In the genomic region with DNA sequence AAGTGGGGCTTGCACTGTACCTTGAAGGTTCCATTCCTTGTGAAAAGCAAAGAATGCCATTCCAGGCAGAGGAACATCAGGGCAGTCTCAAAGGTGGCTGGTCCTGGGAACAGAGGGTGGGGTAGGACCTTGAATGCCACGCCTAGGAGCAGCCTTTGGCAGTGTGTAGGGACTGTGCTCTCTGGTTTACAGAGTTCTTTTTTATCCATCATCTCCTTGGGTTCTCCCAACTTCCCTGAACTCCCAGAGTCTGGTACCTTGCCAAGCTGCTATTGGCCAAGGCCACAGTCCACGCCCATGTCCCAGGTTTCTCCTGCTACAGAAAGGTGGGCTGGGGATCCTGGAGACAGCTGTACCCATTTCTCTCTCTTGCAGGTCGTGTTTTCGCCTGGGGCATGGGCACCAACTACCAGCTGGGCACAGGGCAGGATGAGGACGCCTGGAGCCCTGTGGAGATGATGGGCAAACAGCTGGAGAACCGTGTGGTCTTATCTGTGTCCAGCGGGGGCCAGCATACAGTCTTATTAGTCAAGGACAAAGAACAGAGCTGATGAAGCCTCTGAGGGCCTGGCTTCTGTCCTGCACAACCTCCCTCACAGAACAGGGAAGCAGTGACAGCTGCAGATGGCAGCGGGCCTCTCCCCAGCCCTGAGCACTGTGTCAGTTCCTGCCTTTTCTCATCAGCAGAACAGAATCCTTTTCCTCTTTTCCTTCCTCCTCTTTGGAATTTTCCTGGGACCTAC, we compare ENCODE assay signal across 27 cellular contexts. TPM values are rescaled to one million over a fixed set of nuclear protein-coding genes. Genes with fewer than 3 reads are reported as not detected.
DNase-seq lines count a peak whose midpoint lies in the region; ATAC-seq, FAIRE-seq and TF ChIP-seq lines count a peak whose summit lies in the region.
"Had no signal": no experiment of that assay in that cellular context is flagged by ENCODE, and none has a peak within 500 bp of the region (broad histone marks: within the 10 kb centered on the region; RNA-seq: fewer than 3 reads in every experiment).

No MANE protein-coding gene starts in this region.

- in situ Hi-C loops in HepG2 (cut with HindIII; ENCODE audit: extremely low pct_ligation_motif_present, low pct_unique_long_range_greater_than_20kb): no loop called here

- no peaks in the 10 kb centered on the region for H3K4me1 Mint-ChIP-seq in progenitor cell of endocrine pancreas (ENCODE audit: low read depth)
- H3K4me1 Mint-ChIP-seq in immature natural killer cell: no peaks in the 10 kb centered on the region
- H3K4me1 Mint-ChIP-seq: naive thymus-derived CD4-positive, alpha-beta T cell had no signal

- H3K9ac ChIP-seq in HepG2 (ENCODE audit: insufficient read depth, low read depth, low read length): no peak overlapping the region
- H3K9ac ChIP-seq: KMS-11 had no signal

- H3K79me2 ChIP-seq in HepG2 (ENCODE audit: insufficient read depth, low read length): no peaks in the 10 kb centered on the region

- H3K4me2 ChIP-seq in HepG2 (ENCODE audit: low read depth, low read length): no peak overlapping the region
- H3K4me2 ChIP-seq: KMS-11 had no signal

- no peak overlapping the region for H3K4me3 Mint-ChIP-seq in progenitor cell of endocrine pancreas (ENCODE audit: low read depth)
- no peak overlapping the region for H3K4me3 Mint-ChIP-seq in immature natural killer cell
- H3K4me3 Mint-ChIP-seq: activated naive CD8-positive, alpha-beta T cell; naive thymus-derived CD4-positive, alpha-beta T cell had no signal

- H3K9me3 Mint-ChIP-seq in progenitor cell of endocrine pancreas (ENCODE audit: low read depth) (no peaks in the 10 kb centered on the region), immature natural killer cell (no peaks in the 10 kb centered on the region)
- H3K9me3 Mint-ChIP-seq: naive thymus-derived CD4-positive, alpha-beta T cell had no signal

- DNase-seq in DMS 273 (lab: John Stamatoyannopoulos, UW; ENCODE audit: unreplicated experiment): peak; percentile 55
- no peak for DNase-seq in DMS 273 treated with DMSO at 0.1 percent for 48 hours (lab: John Stamatoyannopoulos, UW)
- DNase-seq in RWPE2 (ENCODE audit: low spot score): no peak
- no peak for DNase-seq in HepG2 (ENCODE audit: low spot score)
- no peak for DNase-seq in progenitor cell of endocrine pancreas (ENCODE audit: low spot score, unreplicated experiment)
- no peak for DNase-seq in immature natural killer cell
- DNase-seq: activated CD4-positive, alpha-beta T cell treated with anti-CD3 and anti-CD28 coated beads for 48 hours; DMS79; effector CD4-positive, alpha-beta T cell; erythroblast; foreskin keratinocyte; kidney; mammary epithelial cell; naive thymus-derived CD4-positive, alpha-beta T cell; NCI-H1930; NCI-H446; SHP77; sigmoid colon had no signal

- no peaks in the 10 kb centered on the region for H3K9me3 ChIP-seq in RWPE2 (ENCODE audit: severe bottlenecking)
- no peaks in the 10 kb centered on the region for H3K9me3 ChIP-seq in HepG2 (ENCODE audit: low read length)
- no peaks in the 10 kb centered on the region for H3K9me3 ChIP-seq in gastroesophageal sphincter
- H3K9me3 ChIP-seq: sigmoid colon had no signal

- TF ChIP-seq RAD21 in HepG2 (CRISPR knock-in tag; IDR thresholded peaks at IDR 0.05): no peak

- no peaks in the 10 kb centered on the region for H3K4me1 ChIP-seq in RWPE2 (ENCODE audit: insufficient read depth, poor library complexity, severe bottlenecking)
- H3K4me1 ChIP-seq in HepG2 (ENCODE audit: insufficient read depth, low read length): peaks cover 10% of the 10 kb centered on the region; the same call in 1 of the 2 replicates
- no peaks in the 10 kb centered on the region for H3K4me1 ChIP-seq in gastroesophageal sphincter
- H3K4me1 ChIP-seq: foreskin keratinocyte, sigmoid colon had no signal

- TF ChIP-seq EP300 in HepG2 (IDR thresholded peaks at IDR 0.05; ENCODE audit: low read depth in 2 of 2, low read length in 2 of 2) (no peak), HepG2 (CRISPR knock-in tag; IDR thresholded peaks at IDR 0.05; ENCODE audit: borderline replicate concordance) (no peak), gastroesophageal sphincter (IDR thresholded peaks at IDR 0.05) (no peak)

- BruUV-seq in HepG2 (replicated peaks; lab: Mats Ljungman, UMichigan): no TSS peak

- no peak overlapping the region for H3K4me3 ChIP-seq in RWPE2 (ENCODE audit: severe bottlenecking)
- no peak overlapping the region for H3K4me3 ChIP-seq in HepG2 (replicated peaks in 1 of 3; ENCODE audit: insufficient read depth in 1 of 3, low read depth in 2 of 3, low read length in 3 of 3)
- no peak overlapping the region for H3K4me3 ChIP-seq in gastroesophageal sphincter
- H3K4me3 ChIP-seq: sigmoid colon had no signal

- no peaks in the 10 kb centered on the region for H4K20me1 ChIP-seq in HepG2 (ENCODE audit: insufficient read depth, low read length)

- ATAC-seq in RWPE2 (ENCODE audit: low read depth): peak; percentile 19; the same call in 1 of the 3 replicates
- ATAC-seq in HepG2: peak; percentile 22; the same call in 2 of the 3 replicates
- no peak for ATAC-seq in GM21619 (IDR thresholded peaks at IDR 0.05; ENCODE audit: unreplicated experiment)
- ATAC-seq in gastroesophageal sphincter: no peak
- ATAC-seq: foreskin keratinocyte; HCT116; naive thymus-derived CD4-positive, alpha-beta T cell had no signal

- H3K27ac ChIP-seq in RWPE2 (ENCODE audit: poor library complexity, severe bottlenecking): no peak overlapping the region
- H3K27ac ChIP-seq in HepG2 (ENCODE audit: extremely low read length, insufficient read depth, low read length): no peak overlapping the region
- no peak overlapping the region for H3K27ac ChIP-seq in gastroesophageal sphincter
- H3K27ac ChIP-seq: foreskin keratinocyte, KMS-11, sigmoid colon had no signal

- peaks cover 42% of the 10 kb centered on the region for H3K36me3 ChIP-seq in RWPE2 (ENCODE audit: low read depth)
- H3K36me3 ChIP-seq in HepG2 (replicated peaks in 1 of 2; ENCODE audit: control insufficient read depth in 1 of 2, insufficient read depth in 2 of 2, low read length in 2 of 2): peaks cover 27 to 43% of the 10 kb centered on the region in 2 experiments
- peaks cover 0 to 40% of the 10 kb centered on the region in 2 donors for H3K36me3 ChIP-seq in gastroesophageal sphincter

- 90% methylated on average over 7 of the region's 8 CpGs for WGBS in HepG2 (ENCODE audit: low lambda C conversion rate)
- 75% methylated on average over 2 of the region's 8 CpGs; no CpG with 5 or more reads in 1 of the 2 donors for WGBS in gastroesophageal sphincter (ENCODE audit: low coverage in 1 of 2), 2 donors

- no peak overlapping the region for H2AFZ ChIP-seq in HepG2 (ENCODE audit: low read length)

- TF ChIP-seq POLR2A in HepG2 (IDR thresholded peaks at IDR 0.05; ENCODE audit: insufficient read depth in 1 of 2, low read depth in 2 of 2, low read length in 2 of 2) (no peak), gastroesophageal sphincter (IDR thresholded peaks at IDR 0.05) (no peak)

- FAIRE-seq in HepG2 (lab: Jason Lieb, UNC): no peak
- FAIRE-seq: GM12891, HTR-8/SVneo, kidney had no signal

- CTCF ChIA-PET in HepG2 (lab: Yijun Ruan, JAX; ENCODE audit: low intra/inter-chr PET ratio, low total read pairs): no interaction called here

- H3K36me3 Mint-ChIP-seq in progenitor cell of endocrine pancreas (ENCODE audit: insufficient read depth) (peaks cover 13% of the 10 kb centered on the region), immature natural killer cell (peaks cover 0 to 16% (median 4%) of the 10 kb centered on the region in 3 donors)

- no peak for TF ChIP-seq CTCF in RWPE2 (IDR thresholded peaks at IDR 0.05; ENCODE audit: poor library complexity, severe bottlenecking)
- TF ChIP-seq CTCF in HepG2 (CRISPR knock-in tag; IDR thresholded peaks at IDR 0.05): no peak
- TF ChIP-seq CTCF in progenitor cell of endocrine pancreas (IDR thresholded peaks at IDR 0.05; ENCODE audit: unreplicated experiment): no peak
- TF ChIP-seq CTCF in gastroesophageal sphincter (IDR thresholded peaks at IDR 0.05): no peak

- intact Hi-C loops in HepG2 (cut with micrococcal nuclease; ENCODE audit: unreplicated experiment): no loop called here

- H3K27me3 ChIP-seq in RWPE2 (ENCODE audit: insufficient read depth, poor library complexity, severe bottlenecking) (no peaks in the 10 kb centered on the region), HepG2 (ENCODE audit: control insufficient read depth in 1 of 2, insufficient read depth in 2 of 2, low read length in 2 of 2) (no peaks in the 10 kb centered on the region), gastroesophageal sphincter (no peaks in the 10 kb centered on the region)
- H3K27me3 ChIP-seq: foreskin keratinocyte, sigmoid colon had no signal

- no peaks in the 10 kb centered on the region for H3K27me3 Mint-ChIP-seq in progenitor cell of endocrine pancreas
- peaks cover 0 to 6% (median 2%) of the 10 kb centered on the region in 3 donors for H3K27me3 Mint-ChIP-seq in immature natural killer cell (ENCODE audit: low read depth in 3 of 3)
- H3K27me3 Mint-ChIP-seq: activated naive CD8-positive, alpha-beta T cell; naive thymus-derived CD4-positive, alpha-beta T cell had no signal

- peak overlapping the region; percentile 56 for H3K27ac Mint-ChIP-seq in progenitor cell of endocrine pancreas
- H3K27ac Mint-ChIP-seq in immature natural killer cell: no peak overlapping the region
- H3K27ac Mint-ChIP-seq: activated naive CD8-positive, alpha-beta T cell had no signal

- POLR2A ChIA-PET in HepG2 (lab: Yijun Ruan, JAX): no interaction called here

RNA-seq across cellular contexts. Expression of a gene that starts 15.3 kb away (rescaled TPM):
- total RNA-seq in HepG2 (2016; rRNA removed; fragmentation: Illumina TruSeq; extraction: Trizol): 28.3 and 29.0 TPM in 2 replicates
- 6.3 and 7.3 TPM in 2 replicates for total RNA-seq in HepG2 (2016; cell fraction: cytosol; rRNA removed; fragmentation: Illumina TruSeq; extraction: Trizol; ENCODE audit: low read depth)
- total RNA-seq in HepG2 (2016; cell fraction: insoluble cytoplasmic fraction; rRNA removed; fragmentation: Illumina TruSeq; extraction: Trizol): 25.1 and 26.9 TPM in 2 replicates
- total RNA-seq in HepG2 (2016; cell fraction: membrane; rRNA removed; fragmentation: Illumina TruSeq; extraction: Trizol): 9.7 and 10.6 TPM in 2 replicates
- total RNA-seq in HepG2 (2016; cell fraction: nucleus; rRNA removed; fragmentation: Illumina TruSeq; extraction: Trizol): 16.7 and 17.0 TPM in 2 replicates
- 40.5 and 42.9 TPM in 2 replicates for polyA plus RNA-seq in HepG2 (2011; rRNA removed)
- polyA plus RNA-seq in HepG2 (2011; cell fraction: cytosol; rRNA removed): 21.1 and 22.7 TPM in 2 replicates
- 49.6 and 57.0 TPM in 2 replicates for polyA plus RNA-seq in HepG2 (2011; cell fraction: nucleus; rRNA removed)
- 19.2 and 20.5 TPM in 2 replicates for polyA plus RNA-seq in HepG2 (2012)
- polyA plus RNA-seq in HepG2 (2016; cell fraction: cytosol; fragmentation: Illumina TruSeq; extraction: Trizol; ENCODE audit: low read depth): 7.3 and 8.6 TPM in 2 replicates
- polyA plus RNA-seq in HepG2 (2016; cell fraction: insoluble cytoplasmic fraction; fragmentation: Illumina TruSeq; extraction: Trizol; ENCODE audit: low read depth): 29.9 and 35.0 TPM in 2 replicates
- polyA plus RNA-seq in HepG2 (2016; cell fraction: membrane; fragmentation: Illumina TruSeq; extraction: Trizol; ENCODE audit: low read depth): 9.6 and 11.2 TPM in 2 replicates
- polyA plus RNA-seq in HepG2 (2016; cell fraction: nucleus; fragmentation: Illumina TruSeq; extraction: Trizol; ENCODE audit: insufficient read depth, low read depth): 32.0 and 34.2 TPM in 2 replicates
- polyA minus RNA-seq in HepG2 (2011; rRNA and poly(A)+ RNA removed; ENCODE audit: low replicate concordance): 7.9 and 23.4 TPM in 2 replicates
- polyA minus RNA-seq in HepG2 (2011; cell fraction: cytosol; rRNA and poly(A)+ RNA removed): 4.7 and 6.0 TPM in 2 replicates
- polyA minus RNA-seq in HepG2 (2011; cell fraction: nucleus; rRNA and poly(A)+ RNA removed): 25.8 and 37.4 TPM in 2 replicates
- total RNA-seq in progenitor cell of endocrine pancreas: 38.6 and 39.6 TPM in 2 replicates
- 10 to 100 TPM; 31.2 to 42.7 (median 37.8) TPM for polyA plus RNA-seq in immature natural killer cell
- 10 to 100 TPM; 18.5 to 25.0 (median 21.8) TPM for total RNA-seq in gastroesophageal sphincter

RNA-seq across cellular contexts. Expression of a gene that starts 31.8 kb away (rescaled TPM):
- 80.8 and 102 TPM in 2 replicates for total RNA-seq in HepG2 (2016; rRNA removed; fragmentation: Illumina TruSeq; extraction: Trizol)
- total RNA-seq in HepG2 (2016; cell fraction: cytosol; rRNA removed; fragmentation: Illumina TruSeq; extraction: Trizol; ENCODE audit: low read depth): 11.4 and 15.2 TPM in 2 replicates
- total RNA-seq in HepG2 (2016; cell fraction: insoluble cytoplasmic fraction; rRNA removed; fragmentation: Illumina TruSeq; extraction: Trizol): 83.9 and 95.1 TPM in 2 replicates
- total RNA-seq in HepG2 (2016; cell fraction: membrane; rRNA removed; fragmentation: Illumina TruSeq; extraction: Trizol): 44.7 and 50.2 TPM in 2 replicates
- 44.2 and 50.7 TPM in 2 replicates for total RNA-seq in HepG2 (2016; cell fraction: nucleus; rRNA removed; fragmentation: Illumina TruSeq; extraction: Trizol)
- 47.2 and 56.2 TPM in 2 replicates for polyA plus RNA-seq in HepG2 (2011; rRNA removed)
- 48.6 and 53.6 TPM in 2 replicates for polyA plus RNA-seq in HepG2 (2011; cell fraction: cytosol; rRNA removed)
- 34.9 and 42.3 TPM in 2 replicates for polyA plus RNA-seq in HepG2 (2011; cell fraction: nucleus; rRNA removed)
- polyA plus RNA-seq in HepG2 (2012): 43.2 and 74.3 TPM in 2 replicates
- polyA plus RNA-seq in HepG2 (2016; cell fraction: cytosol; fragmentation: Illumina TruSeq; extraction: Trizol; ENCODE audit: low read depth): 12.5 and 13.5 TPM in 2 replicates
- polyA plus RNA-seq in HepG2 (2016; cell fraction: insoluble cytoplasmic fraction; fragmentation: Illumina TruSeq; extraction: Trizol; ENCODE audit: low read depth): 113 and 120 TPM in 2 replicates
- 33.8 and 38.0 TPM in 2 replicates for polyA plus RNA-seq in HepG2 (2016; cell fraction: membrane; fragmentation: Illumina TruSeq; extraction: Trizol; ENCODE audit: low read depth)
- 70.2 and 80.1 TPM in 2 replicates for polyA plus RNA-seq in HepG2 (2016; cell fraction: nucleus; fragmentation: Illumina TruSeq; extraction: Trizol; ENCODE audit: insufficient read depth, low read depth)
- polyA minus RNA-seq in HepG2 (2011; rRNA and poly(A)+ RNA removed; ENCODE audit: low replicate concordance): 90.3 and 147 TPM in 2 replicates
- 29.5 and 33.5 TPM in 2 replicates for polyA minus RNA-seq in HepG2 (2011; cell fraction: cytosol; rRNA and poly(A)+ RNA removed)
- polyA minus RNA-seq in HepG2 (2011; cell fraction: nucleus; rRNA and poly(A)+ RNA removed): 28.8 and 31.6 TPM in 2 replicates
- total RNA-seq in progenitor cell of endocrine pancreas: 58.4 TPM in 2 replicates
- polyA plus RNA-seq in immature natural killer cell: 10 to 100 TPM; 11.4 to 16.0 (median 12.4) TPM
- 10 to 100 TPM in 3 of 4 donors, 1 to 10 TPM in 1; 5.8 to 21.6 (median 12.7) TPM for total RNA-seq in gastroesophageal sphincter

RNA-seq across cellular contexts. Expression of a gene that starts 54.4 kb away (rescaled TPM):
- 10.3 and 10.4 TPM in 2 replicates for total RNA-seq in HepG2 (2016; rRNA removed; fragmentation: Illumina TruSeq; extraction: Trizol)
- total RNA-seq in HepG2 (2016; cell fraction: cytosol; rRNA removed; fragmentation: Illumina TruSeq; extraction: Trizol; ENCODE audit: low read depth): 2.2 and 3.5 TPM in 2 replicates
- total RNA-seq in HepG2 (2016; cell fraction: insoluble cytoplasmic fraction; rRNA removed; fragmentation: Illumina TruSeq; extraction: Trizol): 10.9 and 11.3 TPM in 2 replicates
- total RNA-seq in HepG2 (2016; cell fraction: membrane; rRNA removed; fragmentation: Illumina TruSeq; extraction: Trizol): 8.9 and 9.7 TPM in 2 replicates
- 4.5 and 6.4 TPM in 2 replicates for total RNA-seq in HepG2 (2016; cell fraction: nucleus; rRNA removed; fragmentation: Illumina TruSeq; extraction: Trizol)
- polyA plus RNA-seq in HepG2 (2011; rRNA removed): 166 and 170 TPM in 2 replicates
- polyA plus RNA-seq in HepG2 (2011; cell fraction: cytosol; rRNA removed): 190 and 230 TPM in 2 replicates
- 40.5 and 59.0 TPM in 2 replicates for polyA plus RNA-seq in HepG2 (2011; cell fraction: nucleus; rRNA removed)
- 39.3 and 44.1 TPM in 2 replicates for polyA plus RNA-seq in HepG2 (2012)
- 3.5 and 4.2 TPM in 2 replicates for polyA plus RNA-seq in HepG2 (2016; cell fraction: cytosol; fragmentation: Illumina TruSeq; extraction: Trizol; ENCODE audit: low read depth)
- 10.3 and 11.6 TPM in 2 replicates for polyA plus RNA-seq in HepG2 (2016; cell fraction: insoluble cytoplasmic fraction; fragmentation: Illumina TruSeq; extraction: Trizol; ENCODE audit: low read depth)
- 7.3 and 8.0 TPM in 2 replicates for polyA plus RNA-seq in HepG2 (2016; cell fraction: membrane; fragmentation: Illumina TruSeq; extraction: Trizol; ENCODE audit: low read depth)
- 9.3 and 9.9 TPM in 2 replicates for polyA plus RNA-seq in HepG2 (2016; cell fraction: nucleus; fragmentation: Illumina TruSeq; extraction: Trizol; ENCODE audit: insufficient read depth, low read depth)
- polyA minus RNA-seq in HepG2 (2011; rRNA and poly(A)+ RNA removed; ENCODE audit: low replicate concordance): 0.44 and 146 TPM in 2 replicates
- polyA minus RNA-seq in HepG2 (2011; cell fraction: cytosol; rRNA and poly(A)+ RNA removed): 79.2 and 84.6 TPM in 2 replicates
- 22.8 and 32.4 TPM in 2 replicates for polyA minus RNA-seq in HepG2 (2011; cell fraction: nucleus; rRNA and poly(A)+ RNA removed)
- total RNA-seq in progenitor cell of endocrine pancreas: 0.65 and 2.1 TPM in 2 replicates
- polyA plus RNA-seq in immature natural killer cell: not detected
- total RNA-seq in gastroesophageal sphincter: 1 to 10 TPM in 3 of 4 donors, under 1 TPM in 1; 0.67 to 5.1 (median 2.5) TPM
- total RNA-seq: OCI-LY7; T-helper 1 cell treated with Interleukin-12 subunit alpha and Interleukin-12 subunit beta and Interleukin-4 antibody, amounts not matched to agents 30 ng/mL and 1 ng/mL, for 36 hours had no signal
- polyA plus RNA-seq: naive thymus-derived CD4-positive, alpha-beta T cell had no signal

Comparison
In these comparisons a context has a peak if more than half of its experiments do, and no peak if none do; other contexts are left out.
1. ATAC-seq: peak in RWPE2 (single experiment) and HepG2 (single experiment); none in GM21619 (single experiment) and gastroesophageal sphincter (single experiment).